In the genomic region with DNA sequence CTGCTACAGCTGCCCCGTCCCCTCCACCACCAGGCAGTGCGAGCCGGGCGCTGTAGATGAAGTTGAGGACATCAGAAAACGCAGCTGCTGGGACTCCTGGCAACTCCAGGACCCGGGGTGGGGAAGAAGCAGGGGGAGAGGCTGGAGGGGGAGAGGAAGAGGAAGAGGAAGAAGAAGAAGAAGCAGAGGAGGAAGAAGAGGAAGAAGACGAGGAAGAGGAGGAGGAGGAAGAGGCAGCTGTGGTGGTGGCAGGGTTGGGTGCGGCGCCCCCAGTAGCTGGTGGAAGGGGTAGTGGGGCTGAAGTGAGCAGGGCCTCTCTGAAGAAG, we compare ENCODE assay signal across 11 cellular contexts. TPM values are rescaled to one million over a fixed set of nuclear protein-coding genes. Genes with fewer than 3 reads are reported as not detected.
A peak's percentile ranks its signal among the peaks of the same experiment; 100 is the strongest.
DNase-seq lines count a peak whose midpoint lies in the region; ATAC-seq lines count a peak whose summit lies in the region.
"Had no signal": no experiment of that assay in that cellular context is flagged by ENCODE, and none has a peak within 500 bp of the region (broad histone marks: within the 10 kb centered on the region; RNA-seq: fewer than 3 reads in every experiment).

No MANE protein-coding gene starts in this region.

- no peaks in the 10 kb centered on the region for H3K9me3 Mint-ChIP-seq in naive thymus-derived CD8-positive, alpha-beta T cell
- H3K9me3 Mint-ChIP-seq in activated naive CD4-positive, alpha-beta T cell treated with anti-CD3 and anti-CD28 coated beads, Interleukin-2, amount 10 ng/mL, durations not matched to agents 7 days and 5 days: no peaks in the 10 kb centered on the region

- H3K4me3 Mint-ChIP-seq in naive thymus-derived CD8-positive, alpha-beta T cell: no peak overlapping the region
- H3K4me3 Mint-ChIP-seq in activated naive CD4-positive, alpha-beta T cell treated with anti-CD3 and anti-CD28 coated beads, Interleukin-2, amount 10 ng/mL, durations not matched to agents 7 days and 5 days: no peak overlapping the region
- H3K4me3 Mint-ChIP-seq: activated CD8-positive, alpha-beta memory T cell treated with anti-CD3 and anti-CD28 coated beads, Interleukin-2, amount 10 ng/mL, durations not matched to agents 7 days and 5 days had no signal

- H3K36me3 ChIP-seq in BLaER1 (peaks cover 84% of the 10 kb centered on the region), adipocyte (ENCODE audit: control insufficient read depth, insufficient read depth, low read length, severe bottlenecking) (peaks cover 35% of the 10 kb centered on the region), HAP-1 (replicated peaks) (peaks cover 23% of the 10 kb centered on the region)

- DNase-seq in adipocyte (ENCODE audit: low read depth): no peak
- no peak for DNase-seq in naive thymus-derived CD8-positive, alpha-beta T cell
- DNase-seq in HAP-1 (ENCODE audit: low spot score in 2 of 2): no peak
- no peak for DNase-seq in activated naive CD4-positive, alpha-beta T cell treated with anti-CD3 and anti-CD28 coated beads, Interleukin-2, amount 10 ng/mL, durations not matched to agents 7 days and 5 days
- DNase-seq: activated CD8-positive, alpha-beta memory T cell treated with anti-CD3 and anti-CD28 coated beads, Interleukin-2, amount 10 ng/mL, durations not matched to agents 7 days and 5 days; hippocampal formation; NCI-H524 treated with DMSO at 0.1 percent for 48 hours had no signal

- peak overlapping the region in 7 of 10 donors; percentile 43 to 85 (median 67) for H3K27ac Mint-ChIP-seq in naive thymus-derived CD8-positive, alpha-beta T cell
- H3K27ac Mint-ChIP-seq in activated naive CD4-positive, alpha-beta T cell treated with anti-CD3 and anti-CD28 coated beads, Interleukin-2, amount 10 ng/mL, durations not matched to agents 7 days and 5 days: no peak overlapping the region

- peaks cover 9 to 40% (median 30%) of the 10 kb centered on the region in 4 donors for H3K4me1 Mint-ChIP-seq in naive thymus-derived CD8-positive, alpha-beta T cell
- peaks cover 8% of the 10 kb centered on the region for H3K4me1 Mint-ChIP-seq in activated naive CD4-positive, alpha-beta T cell treated with anti-CD3 and anti-CD28 coated beads, Interleukin-2, amount 10 ng/mL, durations not matched to agents 7 days and 5 days

- peaks cover 0 to 38% (median 5%) of the 10 kb centered on the region in 3 donors for H3K36me3 Mint-ChIP-seq in naive thymus-derived CD8-positive, alpha-beta T cell
- H3K36me3 Mint-ChIP-seq in activated naive CD4-positive, alpha-beta T cell treated with anti-CD3 and anti-CD28 coated beads, Interleukin-2, amount 10 ng/mL, durations not matched to agents 7 days and 5 days: peaks cover 17% of the 10 kb centered on the region

- peak overlapping the region; percentile 44; the same call in 1 of the 2 replicates for H3K27ac ChIP-seq in BLaER1

- in situ Hi-C loops in HAP-1 (cut with MboI; ENCODE audit: low sequenced_read_pairs): no loop called here

- H3K4me3 ChIP-seq in BLaER1 (no peak overlapping the region), adipocyte (ENCODE audit: low read length) (no peak overlapping the region), HAP-1 (no peak overlapping the region)
- H3K4me3 ChIP-seq: smooth muscle cell had no signal

- CTCF ChIA-PET in activated naive CD4-positive, alpha-beta T cell treated with anti-CD3 and anti-CD28 coated beads, Interleukin-2, amount 10 ng/mL, durations not matched to agents 7 days and 5 days (lab: Charles Lee): interaction anchor here (1.3 kb wide), 1 partner anchor 94 kb away, joined by 3 read pairs; no protein-coding TSS in a partner anchor

- ATAC-seq in naive thymus-derived CD8-positive, alpha-beta T cell: no peak
- no peak for ATAC-seq in HG03378 (IDR thresholded peaks at IDR 0.05; ENCODE audit: unreplicated experiment)
- ATAC-seq: activated CD8-positive, alpha-beta memory T cell treated with anti-CD3 and anti-CD28 coated beads, Interleukin-2, amount 10 ng/mL, durations not matched to agents 7 days and 5 days had no signal

- peaks cover 25% of the 10 kb centered on the region for H3K4me1 ChIP-seq in BLaER1
- H3K4me1 ChIP-seq in adipocyte (ENCODE audit: control insufficient read depth, insufficient read depth, low read length): peaks cover 22% of the 10 kb centered on the region
- no peaks in the 10 kb centered on the region for H3K4me1 ChIP-seq in HAP-1

- H3K27me3 ChIP-seq in BLaER1 (no peaks in the 10 kb centered on the region), adipocyte (replicated peaks; ENCODE audit: control insufficient read depth, insufficient read depth, low read length) (no peaks in the 10 kb centered on the region), HAP-1 (ENCODE audit: low read depth) (no peaks in the 10 kb centered on the region)

- H3K27me3 Mint-ChIP-seq in naive thymus-derived CD8-positive, alpha-beta T cell: no peaks in the 10 kb centered on the region
- no peaks in the 10 kb centered on the region for H3K27me3 Mint-ChIP-seq in activated naive CD4-positive, alpha-beta T cell treated with anti-CD3 and anti-CD28 coated beads, Interleukin-2, amount 10 ng/mL, durations not matched to agents 7 days and 5 days
- H3K27me3 Mint-ChIP-seq: activated CD8-positive, alpha-beta memory T cell treated with anti-CD3 and anti-CD28 coated beads, Interleukin-2, amount 10 ng/mL, durations not matched to agents 7 days and 5 days had no signal

- POLR2A ChIA-PET in naive thymus-derived CD8-positive, alpha-beta T cell (lab: Charles Lee): interaction anchor here (0.6 to 18.5 kb wide), 4 partner anchors 10 to 29 kb away, joined by 3 to 295 read pairs (median 4); a partner anchor contains a TSS

- peaks cover 56% of the 10 kb centered on the region for H4K20me1 ChIP-seq in BLaER1

- no peak overlapping the region for H3K9ac ChIP-seq in BLaER1
- H3K9ac ChIP-seq in adipocyte (ENCODE audit: low read length): peak overlapping the region; percentile 33

- H3K9me3 ChIP-seq in BLaER1 (no peaks in the 10 kb centered on the region), adipocyte (ENCODE audit: control insufficient read depth, low read length) (no peaks in the 10 kb centered on the region), HAP-1 (no peaks in the 10 kb centered on the region)

- no peak overlapping the region for H3K4me2 ChIP-seq in BLaER1
- H3K4me2 ChIP-seq: smooth muscle cell had no signal

RNA-seq across cellular contexts. Expression of a gene that starts 13.2 kb away (rescaled TPM):
- 100 to 1,000 TPM; 101 to 104 TPM for total RNA-seq in naive thymus-derived CD8-positive, alpha-beta T cell
- 10 to 100 TPM; 16.8 to 28.4 (median 19.7) TPM for polyA plus RNA-seq in naive thymus-derived CD8-positive, alpha-beta T cell

RNA-seq across cellular contexts. Expression of a gene that starts 15.0 kb away (rescaled TPM):
- total RNA-seq in naive thymus-derived CD8-positive, alpha-beta T cell: not detected
- polyA plus RNA-seq in naive thymus-derived CD8-positive, alpha-beta T cell: not detected
- total RNA-seq: activated CD8-positive, alpha-beta memory T cell treated with anti-CD3 and anti-CD28 coated beads, Interleukin-2, amount 10 ng/mL, durations not matched to agents 7 days and 5 days; H1; smooth muscle cell had no signal
- polyA plus RNA-seq: smooth muscle cell had no signal

RNA-seq across cellular contexts. Expression of a gene that starts 17.9 kb away (rescaled TPM):
- 100 to 1,000 TPM; 186 to 193 TPM for total RNA-seq in naive thymus-derived CD8-positive, alpha-beta T cell
- polyA plus RNA-seq in naive thymus-derived CD8-positive, alpha-beta T cell: 10 to 100 TPM; 31.1 to 68.0 (median 47.3) TPM

RNA-seq across cellular contexts. Expression of a gene that starts 21.4 kb away (rescaled TPM):
- 1 to 10 TPM; 5.4 to 7.3 TPM for total RNA-seq in naive thymus-derived CD8-positive, alpha-beta T cell
- polyA plus RNA-seq in naive thymus-derived CD8-positive, alpha-beta T cell: 10 to 100 TPM; 18.1 to 24.5 (median 24.3) TPM

RNA-seq across cellular contexts. Expression of a gene that starts 27.0 kb away (rescaled TPM):
- 1 to 10 TPM; 2.4 to 3.0 TPM for total RNA-seq in naive thymus-derived CD8-positive, alpha-beta T cell
- polyA plus RNA-seq in naive thymus-derived CD8-positive, alpha-beta T cell: under 1 TPM; 0.10 to 0.32 (median 0.22) TPM
